ENCODE assay signal across 10 cellular contexts in genomic region chr20:45993197-45993951, GRCh38. TPM values are rescaled to one million over a fixed set of nuclear protein-coding genes. Genes with fewer than 3 reads are reported as not detected.
DNase-seq lines count a peak whose midpoint lies in the region; ATAC-seq, FAIRE-seq and TF ChIP-seq lines count a peak whose summit lies in the region.
"Had no signal": no experiment of that assay in that cellular context is flagged by ENCODE, and none has a peak within 500 bp of the region (broad histone marks: within the 10 kb centered on the region; RNA-seq: fewer than 3 reads in every experiment).

No MANE protein-coding gene starts in this region.

- peak; percentile 86 for FAIRE-seq in H54 (lab: Jason Lieb, UNC)

- no peak for ATAC-seq in GM21528 (IDR thresholded peaks at IDR 0.05; ENCODE audit: low FRiP score, unreplicated experiment)

- in situ Hi-C loops in SK-MEL-5 (cut with HindIII; ENCODE audit: low pct_unique_long_range_greater_than_20kb, low sequenced_read_pairs) = no loop called here

- DNase-seq in AG08395 (ENCODE audit: low spot score) (peak; percentile 59), H54 (ENCODE audit: insufficient read length, low spot score) (peak; percentile 94), SK-MEL-5 (ENCODE audit: low read depth, low spot score) (peak; percentile 29), glomerular visceral epithelial cell (ENCODE audit: extremely low spot score) (peak; percentile 60), DMS153 (lab: John Stamatoyannopoulos, UW) (no peak), superior temporal gyrus (ENCODE audit: extremely low spot score) (no peak)
- DNase-seq in effector CD8-positive, alpha-beta T cell (lab: John Stamatoyannopoulos, UW) = no peak

- TF ChIP-seq POLR2A in H54 (IDR thresholded peaks at IDR 0.05; ENCODE audit: low read depth, low read length) = no peak

RNA-seq across cellular contexts. Expression of gene MMP9, which starts 15.3 kb away (rescaled TPM):
- total RNA-seq in SK-MEL-5 (2014; rRNA removed; shearing (Covaris generic)) = not detected in 2 replicates
- 0.04 and 0.06 TPM in 2 replicates for polyA plus RNA-seq in SK-MEL-5 (2015; cell fraction: cytosol; rRNA removed)
- polyA plus RNA-seq in SK-MEL-5 (2015; cell fraction: nucleus; rRNA removed) = not detected in 2 replicates
- total RNA-seq: G401 had no signal

RNA-seq across cellular contexts. Expression of gene ZNF335, which starts 21.4 kb away (rescaled TPM):
- total RNA-seq in SK-MEL-5 (2014; rRNA removed; shearing (Covaris generic)) = 8.4 and 10.1 TPM in 2 replicates
- 19.2 and 22.7 TPM in 2 replicates for polyA plus RNA-seq in SK-MEL-5 (2015; cell fraction: cytosol; rRNA removed)
- 69.6 and 69.7 TPM in 2 replicates for polyA plus RNA-seq in SK-MEL-5 (2015; cell fraction: nucleus; rRNA removed)

RNA-seq across cellular contexts. Expression of gene SLC12A5, which starts 35.6 kb away (rescaled TPM):
- total RNA-seq in SK-MEL-5 (2014; rRNA removed; shearing (Covaris generic)) = 0.74 and 1.5 TPM in 2 replicates
- polyA plus RNA-seq in SK-MEL-5 (2015; cell fraction: cytosol; rRNA removed) = 16.4 and 20.2 TPM in 2 replicates
- 1.8 and 3.7 TPM in 2 replicates for polyA plus RNA-seq in SK-MEL-5 (2015; cell fraction: nucleus; rRNA removed)
- polyA plus RNA-seq: aorta had no signal

RNA-seq across cellular contexts. Expression of gene PCIF1, which starts 58.9 kb away (rescaled TPM):
- total RNA-seq in SK-MEL-5 (2014; rRNA removed; shearing (Covaris generic)) = 9.2 and 10.9 TPM in 2 replicates
- polyA plus RNA-seq in SK-MEL-5 (2015; cell fraction: cytosol; rRNA removed) = 43.9 and 50.8 TPM in 2 replicates
- polyA plus RNA-seq in SK-MEL-5 (2015; cell fraction: nucleus; rRNA removed) = 36.9 and 40.6 TPM in 2 replicates

Comparison
In these comparisons a context has a peak if more than half of its experiments do, and no peak if none do; other contexts are left out.
1. DNase-seq: peak in AG08395 (single experiment), H54 (single experiment), SK-MEL-5 (single experiment) and glomerular visceral epithelial cell (single experiment); none in effector CD8-positive, alpha-beta T cell (single experiment), DMS153 (single experiment) and superior temporal gyrus (single experiment).